24 cellular contexts compared by ENCODE assay signal in genomic region chr7:73448609-73449008, GRCh38. TPM values are rescaled to one million over a fixed set of nuclear protein-coding genes. Genes with fewer than 3 reads are reported as not detected.
DNase-seq lines count a peak whose midpoint lies in the region; ATAC-seq, FAIRE-seq and TF ChIP-seq lines count a peak whose summit lies in the region.
"Had no signal": no experiment of that assay in that cellular context is flagged by ENCODE, and none has a peak within 500 bp of the region (broad histone marks: within the 10 kb centered on the region; RNA-seq: fewer than 3 reads in every experiment).

No MANE protein-coding gene starts in this region.

- TF ChIP-seq EP300 in K562 (IDR thresholded peaks at IDR 0.05; ENCODE audit: low read length) (no peak), HepG2 (IDR thresholded peaks at IDR 0.05; ENCODE audit: low read depth in 2 of 2, low read length in 2 of 2) (no peak), HepG2 (CRISPR knock-in tag; IDR thresholded peaks at IDR 0.05; ENCODE audit: borderline replicate concordance) (no peak)

- H3K4me3 ChIP-seq in BJ (ENCODE audit: low read depth, low read length): no peak overlapping the region
- H3K4me3 ChIP-seq in K562: no peak overlapping the region
- no peak overlapping the region for H3K4me3 ChIP-seq in HepG2 (replicated peaks in 1 of 3; ENCODE audit: insufficient read depth in 1 of 3, low read depth in 2 of 3, low read length in 3 of 3)
- H3K4me3 ChIP-seq: ovary, right atrium auricular region, tibial nerve had no signal

- BruUV-seq in K562 (replicated peaks; lab: Mats Ljungman, UMichigan) (no TSS peak), HepG2 (replicated peaks; lab: Mats Ljungman, UMichigan) (no TSS peak)

- H3K4me2 ChIP-seq in K562 (ENCODE audit: insufficient read depth, low read length) (no peak overlapping the region), HepG2 (ENCODE audit: low read depth, low read length) (no peak overlapping the region)

- H3K27ac ChIP-seq in K562 (ENCODE audit: extremely low read depth, low read depth, low read length): no peak overlapping the region
- no peak overlapping the region for H3K27ac ChIP-seq in HepG2 (ENCODE audit: extremely low read length, insufficient read depth, low read length)
- H3K27ac ChIP-seq: epithelial cell of prostate, ovary, right atrium auricular region, tibial nerve, WERI-Rb-1 had no signal

- no peaks in the 10 kb centered on the region for H3K9me1 ChIP-seq in K562 (ENCODE audit: control insufficient read depth, insufficient read depth, low read length)

- H3K27me3 ChIP-seq in BJ (ENCODE audit: control insufficient read depth, insufficient read depth, low read length) (no peaks in the 10 kb centered on the region), K562 (ENCODE audit: control insufficient read depth in 2 of 2, insufficient read depth in 2 of 2, low read length in 2 of 2) (no peaks in the 10 kb centered on the region), HepG2 (ENCODE audit: control insufficient read depth in 1 of 2, insufficient read depth in 2 of 2, low read length in 2 of 2) (no peaks in the 10 kb centered on the region)
- H3K27me3 ChIP-seq: ovary, right atrium auricular region, tibial nerve had no signal

- intact Hi-C loops in K562 (cut with micrococcal nuclease): no loop called here
- intact Hi-C loops in HepG2 (cut with micrococcal nuclease; ENCODE audit: unreplicated experiment): no loop called here

- no peak overlapping the region for H2AFZ ChIP-seq in K562 (ENCODE audit: low read depth, low read length)
- no peak overlapping the region for H2AFZ ChIP-seq in HepG2 (ENCODE audit: low read length)

- H3K9me3 ChIP-seq in K562 (replicated peaks; ENCODE audit: control insufficient read depth, insufficient read depth, low read depth, low read length): no peaks in the 10 kb centered on the region
- no peaks in the 10 kb centered on the region for H3K9me3 ChIP-seq in HepG2 (ENCODE audit: low read length)
- H3K9me3 ChIP-seq: ovary, right atrium auricular region, tibial nerve had no signal

- no peak overlapping the region for H3K9ac ChIP-seq in K562 (ENCODE audit: insufficient read depth in 1 of 2, low read depth in 2 of 2, low read length in 2 of 2)
- no peak overlapping the region for H3K9ac ChIP-seq in HepG2 (ENCODE audit: insufficient read depth, low read depth, low read length)

- H4K20me1 ChIP-seq in K562 (replicated peaks; ENCODE audit: control insufficient read depth, insufficient read depth, low read length): peaks cover 10% of the 10 kb centered on the region; the same call in 1 of the 2 replicates
- no peaks in the 10 kb centered on the region for H4K20me1 ChIP-seq in HepG2 (ENCODE audit: insufficient read depth, low read length)

- FAIRE-seq in K562 (lab: Jason Lieb, UNC) (peak; percentile 6), HepG2 (lab: Jason Lieb, UNC) (no peak)
- FAIRE-seq: frontal cortex, islet of Langerhans had no signal

- no peak for TF ChIP-seq POLR2A in K562 (conservative IDR thresholded peaks at IDR 0.05)
- TF ChIP-seq POLR2A in HepG2 (IDR thresholded peaks at IDR 0.05; ENCODE audit: insufficient read depth in 1 of 2, low read depth in 2 of 2, low read length in 2 of 2): no peak

- DNase-seq in BJ (ENCODE audit: low read depth): peak; percentile 30
- peak; percentile 26 for DNase-seq in EH (ENCODE audit: low read depth)
- DNase-seq in K562 (ENCODE audit: extremely low read depth in 1 of 4, low spot score in 3 of 4): no peak
- no peak for DNase-seq in HepG2 (ENCODE audit: low spot score)
- no peak for DNase-seq in hippocampal formation (lab: John Stamatoyannopoulos, UW)
- no peak for DNase-seq in cerebellar cortex (ENCODE audit: low spot score)
- no peak for DNase-seq in NCI-H510A (lab: John Stamatoyannopoulos, UW)
- DNase-seq: activated CD4-positive, alpha-beta T cell treated with anti-CD3 and anti-CD28 coated beads, Interleukin-2, amount 50 U/mL, for 4 hours; activated naive CD4-positive, alpha-beta T cell treated with Interleukin-2 at 50 U/mL for 16 hours; activated T-cell treated with anti-CD3 and anti-CD28 coated beads for 4 hours; CD4-positive, alpha-beta T cell; hypothalamus; midbrain; NCI-H2081 treated with DMSO at 0.1 percent for 48 hours; ovary; stimulated activated naive CD8-positive, alpha-beta T cell treated with anti-CD3 and anti-CD28 coated beads, Interleukin-15, amount 100 ng/mL, for 72 hours; WERI-Rb-1 had no signal

- H3K36me3 ChIP-seq in BJ (ENCODE audit: control insufficient read depth, insufficient read depth, low read length): peaks cover 28% of the 10 kb centered on the region
- H3K36me3 ChIP-seq in K562 (ENCODE audit: control insufficient read depth, insufficient read depth, low read length): peaks cover 98% of the 10 kb centered on the region
- H3K36me3 ChIP-seq in HepG2 (replicated peaks in 1 of 2; ENCODE audit: control insufficient read depth in 1 of 2, insufficient read depth in 2 of 2, low read length in 2 of 2): peaks cover 40 to 79% of the 10 kb centered on the region in 2 experiments
- H3K36me3 ChIP-seq: ovary had no signal

- CTCF ChIA-PET in BJ (lab: Yijun Ruan, JAX): interaction anchor here (1.2 to 2.8 kb wide), 6 partner anchors 9 to 277 kb away, joined by 3 to 16 read pairs (median 5); no protein-coding TSS in a partner anchor
- CTCF ChIA-PET in K562 (lab: Yijun Ruan, JAX; ENCODE audit: low intra/inter-chr PET ratio): no interaction called here
- CTCF ChIA-PET in HepG2 (lab: Yijun Ruan, JAX; ENCODE audit: low intra/inter-chr PET ratio, low total read pairs): no interaction called here

- H3K4me1 ChIP-seq in K562 (replicated peaks in 1 of 2; ENCODE audit: control insufficient read depth in 2 of 2, insufficient read depth in 2 of 2, low read length in 2 of 2): no peaks in the 10 kb centered on the region
- peaks cover 15% of the 10 kb centered on the region for H3K4me1 ChIP-seq in HepG2 (ENCODE audit: insufficient read depth, low read length)

- TF ChIP-seq RAD21 in K562 (CRISPR knock-in tag; conservative IDR thresholded peaks at IDR 0.05 in 1 of 2, IDR thresholded peaks at IDR 0.05 in 1 of 2) (no peak), HepG2 (CRISPR knock-in tag; IDR thresholded peaks at IDR 0.05) (no peak)

- POLR2A ChIA-PET in BJ (lab: Charles Lee) (no interaction called here), K562 (lab: Yijun Ruan, JAX) (interaction anchor here (0.7 to 0.9 kb wide), 2 partner anchors 55 to 56 kb away, joined by 3 to 4 read pairs; no protein-coding TSS in a partner anchor), HepG2 (lab: Yijun Ruan, JAX) (no interaction called here)

- ATAC-seq in K562 (no peak), HepG2 (no peak)
- ATAC-seq: natural killer cell treated with Interleukin-12 subunit alpha and Interleukin-12 subunit beta and Interleukin-15 and Interleukin-18, amount 100 ng/mL, for 72 hours; stimulated activated naive CD8-positive, alpha-beta T cell treated with anti-CD3 and anti-CD28 coated beads, Interleukin-15, amount 100 ng/mL, for 72 hours had no signal

- in situ Hi-C loops in K562 (cut with MboI): loop anchor here (10.0 to 25.0 kb wide), 2 partner anchors 504 to 1939 kb away; partner anchors contain the start of gene TRIM73
- in situ Hi-C loops in HepG2 (cut with HindIII; ENCODE audit: extremely low pct_ligation_motif_present, low pct_unique_long_range_greater_than_20kb): no loop called here

- no peak for TF ChIP-seq CTCF in BJ (IDR thresholded peaks at IDR 0.05; ENCODE audit: insufficient read depth, low read depth, low read length)
- TF ChIP-seq CTCF in K562 (IDR thresholded peaks at IDR 0.05 in 2 of 3, conservative IDR thresholded peaks at IDR 0.05 in 1 of 3; ENCODE audit: insufficient read depth in 2 of 3, low read depth in 1 of 3, low read length in 3 of 3): no peak
- no peak for TF ChIP-seq CTCF in HepG2 (CRISPR knock-in tag; IDR thresholded peaks at IDR 0.05)

- H3K79me2 ChIP-seq in K562 (ENCODE audit: control insufficient read depth, insufficient read depth, low read length): peaks cover 12% of the 10 kb centered on the region; the same call in 2 of the 3 replicates
- H3K79me2 ChIP-seq in HepG2 (ENCODE audit: insufficient read depth, low read length): no peaks in the 10 kb centered on the region

- 92% methylated on average over 4 of the region's 4 CpGs for WGBS in K562 (ENCODE audit: insufficient coverage, low coverage, missing lambda C conversion rate)
- 96% methylated on average over 4 of the region's 4 CpGs for WGBS in HepG2 (ENCODE audit: low lambda C conversion rate)

RNA-seq across cellular contexts. Expression of gene FZD9, which starts 15.0 kb away (rescaled TPM):
- polyA plus RNA-seq in BJ (2011; rRNA removed): 0.33 and 0.38 TPM in 2 replicates
- polyA minus RNA-seq in BJ (2011; rRNA and poly(A)+ RNA removed): 0.26 and 0.28 TPM in 2 replicates
- total RNA-seq in K562 (2011; cell fraction: chromatin; rRNA removed; ENCODE audit: low replicate concordance): 0.28 and 2.8 TPM in 2 replicates
- 5.0 and 5.1 TPM in 2 replicates for total RNA-seq in K562 (2011; cell fraction: nucleolus; rRNA removed)
- 1.1 and 1.6 TPM in 2 replicates for total RNA-seq in K562 (2011; cell fraction: nucleoplasm; rRNA removed)
- total RNA-seq in K562 (2014; rRNA removed): 2.1 and 2.7 TPM in 2 replicates
- 0.10 and 0.11 TPM in 2 replicates for total RNA-seq in K562 (2014; rRNA removed; fragmentation: Illumina TruSeq; extraction: Trizol)
- 0.33 and 0.34 TPM in 2 replicates for total RNA-seq in K562 (2015; rRNA removed; fragmentation: Illumina TruSeq; extraction: Trizol)
- 1.7 TPM in 2 replicates for total RNA-seq in K562 (2021)
- 0.27 and 0.32 TPM in 2 replicates for polyA plus RNA-seq in K562 (2011; rRNA removed)
- 0.44 and 2.1 TPM in 2 replicates for polyA plus RNA-seq in K562 (2011; cell fraction: cytosol; rRNA removed)
- polyA plus RNA-seq in K562 (2011; cell fraction: nucleus; rRNA removed): 0.35 and 0.71 TPM in 2 replicates
- 0.32 and 0.55 TPM in 2 replicates for polyA plus RNA-seq in K562 (2012)
- polyA plus RNA-seq in K562 (2014; fragmentation: Illumina TruSeq; extraction: Trizol): 0.07 and 0.33 TPM in 2 replicates
- polyA plus RNA-seq in K562 (2014; fragmentation: Nextera tagmentation; extraction: Ambion mirVana): not detected
- 0.46 and 0.82 TPM in 2 replicates for polyA plus RNA-seq in K562 (2014; rRNA removed)
- 0.15 and 0.21 TPM in 2 replicates for polyA minus RNA-seq in K562 (2011; rRNA and poly(A)+ RNA removed)
- polyA minus RNA-seq in K562 (2011; cell fraction: cytosol; rRNA and poly(A)+ RNA removed): 0.91 and 0.95 TPM in 2 replicates
- 2.2 and 2.4 TPM in 2 replicates for polyA minus RNA-seq in K562 (2011; cell fraction: nucleus; rRNA and poly(A)+ RNA removed)
- 0.87 and 2.2 TPM in 2 replicates for total RNA-seq in HepG2 (2016; rRNA removed; fragmentation: Illumina TruSeq; extraction: Trizol)
- 0.88 and 1.5 TPM in 2 replicates for total RNA-seq in HepG2 (2016; cell fraction: cytosol; rRNA removed; fragmentation: Illumina TruSeq; extraction: Trizol; ENCODE audit: low read depth)
- total RNA-seq in HepG2 (2016; cell fraction: insoluble cytoplasmic fraction; rRNA removed; fragmentation: Illumina TruSeq; extraction: Trizol): 1.0 and 2.2 TPM in 2 replicates
- 2.2 and 2.9 TPM in 2 replicates for total RNA-seq in HepG2 (2016; cell fraction: membrane; rRNA removed; fragmentation: Illumina TruSeq; extraction: Trizol)
- total RNA-seq in HepG2 (2016; cell fraction: nucleus; rRNA removed; fragmentation: Illumina TruSeq; extraction: Trizol): 1.5 and 1.7 TPM in 2 replicates
- 0.53 and 0.94 TPM in 2 replicates for polyA plus RNA-seq in HepG2 (2011; rRNA removed)
- polyA plus RNA-seq in HepG2 (2011; cell fraction: cytosol; rRNA removed): 0.90 and 1.4 TPM in 2 replicates
- 1.0 and 1.3 TPM in 2 replicates for polyA plus RNA-seq in HepG2 (2011; cell fraction: nucleus; rRNA removed)
- polyA plus RNA-seq in HepG2 (2012): 0.43 and 0.53 TPM in 2 replicates
- polyA plus RNA-seq in HepG2 (2016; cell fraction: cytosol; fragmentation: Illumina TruSeq; extraction: Trizol; ENCODE audit: low read depth): 0.84 and 1.2 TPM in 2 replicates
- 0.85 and 1.4 TPM in 2 replicates for polyA plus RNA-seq in HepG2 (2016; cell fraction: insoluble cytoplasmic fraction; fragmentation: Illumina TruSeq; extraction: Trizol; ENCODE audit: low read depth)
- 1.8 and 2.0 TPM in 2 replicates for polyA plus RNA-seq in HepG2 (2016; cell fraction: membrane; fragmentation: Illumina TruSeq; extraction: Trizol; ENCODE audit: low read depth)
- polyA plus RNA-seq in HepG2 (2016; cell fraction: nucleus; fragmentation: Illumina TruSeq; extraction: Trizol; ENCODE audit: insufficient read depth, low read depth): 2.1 and 2.2 TPM in 2 replicates
- polyA minus RNA-seq in HepG2 (2011; rRNA and poly(A)+ RNA removed; ENCODE audit: low replicate concordance): 0.54 and 5.2 TPM in 2 replicates
- 1.2 and 1.4 TPM in 2 replicates for polyA minus RNA-seq in HepG2 (2011; cell fraction: cytosol; rRNA and poly(A)+ RNA removed)
- 1.5 and 2.3 TPM in 2 replicates for polyA minus RNA-seq in HepG2 (2011; cell fraction: nucleus; rRNA and poly(A)+ RNA removed)
- total RNA-seq: CD4-positive, alpha-beta T cell; MCF 10A had no signal

Comparison
In these comparisons a context has a peak if more than half of its experiments do, and no peak if none do; other contexts are left out.
1. DNase-seq: peak in BJ (single experiment) and EH (single experiment); none in K562 (0 of 4), HepG2 (single experiment), hippocampal formation (0 of 2), cerebellar cortex (single experiment) and NCI-H510A (single experiment).